Comparison of ENCODE assay signal across 17 cellular contexts in genomic region chr1:56322211-56322610, GRCh38.
"Had no signal": no experiment of that assay in that cellular context is flagged by ENCODE, and none has a peak within 500 bp of the region (broad histone marks: within the 10 kb centered on the region; RNA-seq: fewer than 3 reads in every experiment).

No MANE protein-coding gene starts in this region.

- H3K9me3 ChIP-seq: adrenal gland, breast epithelium, esophagus muscularis mucosa, transverse colon had no signal

- H3K4me1 Mint-ChIP-seq: natural killer cell had no signal

- H3K27ac ChIP-seq: adrenal gland, foreskin keratinocyte, transverse colon, WERI-Rb-1 had no signal

- H3K36me3 ChIP-seq: adrenal gland, breast epithelium, esophagus muscularis mucosa, transverse colon, WERI-Rb-1 had no signal

- H3K4me1 ChIP-seq: adrenal gland, breast epithelium, foreskin keratinocyte, transverse colon had no signal

- H3K4me3 Mint-ChIP-seq: natural killer cell had no signal

- ATAC-seq: activated naive CD4-positive, alpha-beta T cell treated with anti-CD3 and anti-CD28 coated beads, Interleukin-2, amount 50 U/mL, for 72 hours; foreskin keratinocyte; natural killer cell had no signal

- DNase-seq: activated CD4-positive, alpha-beta T cell treated with anti-CD3 and anti-CD28 coated beads for 1 hour; activated CD4-positive, alpha-beta T cell treated with anti-CD3 and anti-CD28 coated beads, Interleukin-2, amount 50 U/mL, for 4 hours; activated gamma-delta T cell treated with Interleukin-2 at 50 U/mL for 16 hours; adrenal gland; effector CD8-positive, alpha-beta T cell; foreskin keratinocyte; glutamatergic neuron; natural killer cell; posterior cingulate gyrus; retina; stimulated activated CD4-positive, alpha-beta T cell treated with anti-CD3 and anti-CD28 coated beads, Interleukin-2, amount 100 ng/mL, for 24 hours; stimulated activated naive CD4-positive, alpha-beta T cell treated with Interleukin-2 at 50 U/mL for 16 hours; transverse colon; WERI-Rb-1 had no signal

- H3K36me3 Mint-ChIP-seq: activated naive CD4-positive, alpha-beta T cell treated with anti-CD3 and anti-CD28 coated beads, Interleukin-2, amount 50 U/mL, for 72 hours; natural killer cell had no signal

- H3K4me3 ChIP-seq: adrenal gland, breast epithelium, esophagus muscularis mucosa, transverse colon had no signal

- H3K27me3 ChIP-seq: adrenal gland, breast epithelium, esophagus muscularis mucosa, foreskin keratinocyte, transverse colon had no signal

- H3K27ac Mint-ChIP-seq: activated naive CD4-positive, alpha-beta T cell treated with anti-CD3 and anti-CD28 coated beads, Interleukin-2, amount 50 U/mL, for 72 hours; natural killer cell had no signal
